Comparison of ENCODE assay signal across 1 cellular context in the genomic region with DNA sequence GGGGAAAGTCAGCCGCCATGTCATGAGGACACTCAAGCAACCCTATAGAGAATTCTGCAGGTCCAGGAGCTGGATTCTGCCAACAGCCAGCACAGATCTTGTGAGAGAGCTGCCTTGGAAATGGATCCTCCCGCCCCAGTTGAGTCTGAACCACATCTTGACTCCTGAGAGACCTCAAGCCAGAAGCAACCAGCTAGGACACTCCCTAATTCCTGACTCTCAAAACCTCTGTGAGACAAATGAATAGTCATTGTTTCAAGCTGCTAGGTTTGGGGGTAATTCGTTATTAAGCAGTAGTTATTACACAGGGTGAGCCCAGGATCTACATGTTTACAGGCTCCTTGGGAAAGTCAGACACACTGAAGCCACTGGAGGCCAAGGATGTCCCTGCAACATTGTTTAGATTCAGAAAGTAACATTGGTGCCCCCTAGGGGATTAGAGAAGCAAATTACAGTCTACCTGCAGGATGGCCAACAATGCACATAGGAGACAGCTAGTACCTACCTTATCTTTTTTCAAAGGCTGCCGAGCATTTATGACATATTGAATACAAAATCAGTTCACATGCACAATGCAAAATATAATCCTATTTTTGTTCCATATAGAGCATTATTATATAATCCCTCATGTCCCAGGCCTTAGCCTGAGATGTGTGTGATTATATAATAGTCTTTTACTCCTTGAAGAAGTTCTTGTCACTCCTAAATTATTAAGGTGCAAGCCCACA.
TF ChIP-seq lines count a peak whose summit lies in the region.

No MANE protein-coding gene starts in this region.

TF ChIP-seq in HCT116, 20 proteins besides CTCF, POLR2A, EP300 and RAD21 (continued from another document):
- no peak for TF ChIP-seq ZBTB33 (IDR thresholded peaks at IDR 0.05; ENCODE audit: extremely low read depth, insufficient replicate concordance, low read length)
- TF ChIP-seq SIN3A (IDR thresholded peaks at IDR 0.05; ENCODE audit: low read depth): no peak
- TF ChIP-seq ZNF274 (IDR thresholded peaks at IDR 0.05; ENCODE audit: low read depth, low read length): no peak
- TF ChIP-seq CEBPB (IDR thresholded peaks at IDR 0.05; ENCODE audit: low read depth): no peak
- TF ChIP-seq TCF7L2 (IDR thresholded peaks at IDR 0.05; ENCODE audit: borderline replicate concordance, extremely low read depth, insufficient read depth, insufficient read length): no peak
- TF ChIP-seq JUND (IDR thresholded peaks at IDR 0.05): no peak
